ENCODE assay signal across 8 cellular contexts in the genomic region with DNA sequence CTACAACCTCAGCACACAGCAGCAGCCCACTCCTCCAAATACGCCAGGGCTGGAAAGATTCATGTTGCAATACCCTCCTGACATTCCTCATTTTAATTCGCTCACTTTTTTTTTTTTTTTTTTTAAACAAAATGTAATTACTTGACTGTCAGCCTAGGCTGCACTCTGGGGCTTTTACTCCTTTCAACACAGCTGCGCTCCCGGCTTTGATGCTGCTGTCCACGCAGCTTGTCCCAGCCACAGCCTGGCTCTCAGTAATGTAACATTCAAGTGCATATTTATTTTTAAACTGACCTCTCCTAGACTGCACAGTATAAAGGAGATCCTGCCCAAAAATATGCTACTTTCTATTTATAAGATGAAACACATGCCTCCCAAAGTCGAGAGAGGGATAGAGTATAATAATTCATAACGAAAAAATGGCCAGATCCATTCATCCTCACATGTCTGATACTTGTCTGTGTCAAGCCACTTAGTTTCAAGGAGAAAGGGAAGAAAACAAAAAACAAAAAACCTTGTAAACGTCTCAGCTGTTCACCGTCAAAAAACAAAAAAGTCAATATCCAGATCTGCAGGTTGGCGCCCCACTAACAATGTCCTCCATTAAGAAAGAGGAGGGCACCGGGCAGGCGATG. TPM values are rescaled to one million over a fixed set of nuclear protein-coding genes. Genes with fewer than 3 reads are reported as not detected.
DNase-seq lines count a peak whose midpoint lies in the region; ATAC-seq and TF ChIP-seq lines count a peak whose summit lies in the region.

No MANE protein-coding gene starts in this region.

- intact Hi-C loops in natural killer cell (cut with micrococcal nuclease) = loop anchor here (2.0 to 5.0 kb wide), 5 partner anchors 14 to 70 kb away; no protein-coding TSS in a partner anchor

- no peak for ATAC-seq in natural killer cell

- CTCF ChIA-PET in BJ (lab: Yijun Ruan, JAX) = interaction anchor here (0.6 to 2.5 kb wide), 7 partner anchors 29 to 255 kb away, joined by 3 to 19 read pairs (median 3); no protein-coding TSS in a partner anchor

- peak overlapping the region; percentile 91 for H3K4me3 ChIP-seq in BJ (ENCODE audit: low read depth, low read length)
- H3K4me3 ChIP-seq in endocrine pancreas (ENCODE audit: control insufficient read depth, insufficient read depth, low read length) = peak overlapping the region; percentile 98

- no peaks in the 10 kb centered on the region for H3K9me3 Mint-ChIP-seq in natural killer cell

- peak overlapping the region; percentile 97 for H3K4me3 Mint-ChIP-seq in natural killer cell

- H3K36me3 ChIP-seq in BJ (ENCODE audit: control insufficient read depth, insufficient read depth, low read length) (peaks cover 3% of the 10 kb centered on the region), endocrine pancreas (ENCODE audit: control insufficient read depth, insufficient read depth, low read length) (peaks cover 3% of the 10 kb centered on the region)

- H3K27ac Mint-ChIP-seq in natural killer cell = peak overlapping the region; percentile 91 to 96

- peak overlapping the region; percentile 99 for H3K9ac ChIP-seq in endocrine pancreas (ENCODE audit: control insufficient read depth, insufficient read depth, low read length)

- H3K9me3 ChIP-seq in endocrine pancreas (ENCODE audit: control insufficient read depth, low read length) = no peaks in the 10 kb centered on the region

- H3K36me3 Mint-ChIP-seq in natural killer cell = no peaks in the 10 kb centered on the region

- H3K4me1 Mint-ChIP-seq in natural killer cell = peaks cover 59 to 77% of the 10 kb centered on the region in 2 donors

- TF ChIP-seq CTCF in BJ (IDR thresholded peaks at IDR 0.05; ENCODE audit: insufficient read depth, low read depth, low read length) = no peak
- TF ChIP-seq CTCF in natural killer cell (IDR thresholded peaks at IDR 0.05) = no peak

- H3K4me1 ChIP-seq in endocrine pancreas (ENCODE audit: control insufficient read depth, insufficient read depth, low read length) = peaks cover 19% of the 10 kb centered on the region

- POLR2A ChIA-PET in BJ (lab: Charles Lee) = interaction anchor here (0.6 to 0.7 kb wide), 3 partner anchors 110 to 302 kb away, joined by 3 to 9 read pairs (median 4); no protein-coding TSS in a partner anchor

- DNase-seq in BJ (ENCODE audit: low read depth) (no peak), NCI-H2227 treated with DMSO at 0.1 percent for 48 hours (lab: John Stamatoyannopoulos, UW) (peak; percentile 19), natural killer cell (no peak), hypothalamus (lab: John Stamatoyannopoulos, UW) (no peak), SKM-1 treated with dmso at 0.1 percent for 144 hours (lab: John Stamatoyannopoulos, UW; ENCODE audit: unreplicated experiment) (no peak), germinal center (ENCODE audit: low spot score) (no peak), NCI-H510A (lab: John Stamatoyannopoulos, UW) (no peak)

- no peaks in the 10 kb centered on the region for H3K27me3 ChIP-seq in BJ (ENCODE audit: control insufficient read depth, insufficient read depth, low read length)
- no peaks in the 10 kb centered on the region for H3K27me3 ChIP-seq in endocrine pancreas (ENCODE audit: control insufficient read depth, insufficient read depth, low read length)

- no peaks in the 10 kb centered on the region for H3K27me3 Mint-ChIP-seq in natural killer cell (ENCODE audit: low read depth in 2 of 2)

RNA-seq across cellular contexts. Expression of a gene that starts 0.9 kb away (rescaled TPM):
- 191 and 197 TPM in 2 replicates for polyA plus RNA-seq in BJ (2011; rRNA removed)
- polyA minus RNA-seq in BJ (2011; rRNA and poly(A)+ RNA removed) = 125 and 201 TPM in 2 replicates
- total RNA-seq in natural killer cell = 100 to 1,000 TPM in 1 of 3 donors, 10 to 100 TPM in 2; 73.9 to 105 (median 84.6) TPM
